8 cellular contexts compared by ENCODE assay signal in the genomic region with DNA sequence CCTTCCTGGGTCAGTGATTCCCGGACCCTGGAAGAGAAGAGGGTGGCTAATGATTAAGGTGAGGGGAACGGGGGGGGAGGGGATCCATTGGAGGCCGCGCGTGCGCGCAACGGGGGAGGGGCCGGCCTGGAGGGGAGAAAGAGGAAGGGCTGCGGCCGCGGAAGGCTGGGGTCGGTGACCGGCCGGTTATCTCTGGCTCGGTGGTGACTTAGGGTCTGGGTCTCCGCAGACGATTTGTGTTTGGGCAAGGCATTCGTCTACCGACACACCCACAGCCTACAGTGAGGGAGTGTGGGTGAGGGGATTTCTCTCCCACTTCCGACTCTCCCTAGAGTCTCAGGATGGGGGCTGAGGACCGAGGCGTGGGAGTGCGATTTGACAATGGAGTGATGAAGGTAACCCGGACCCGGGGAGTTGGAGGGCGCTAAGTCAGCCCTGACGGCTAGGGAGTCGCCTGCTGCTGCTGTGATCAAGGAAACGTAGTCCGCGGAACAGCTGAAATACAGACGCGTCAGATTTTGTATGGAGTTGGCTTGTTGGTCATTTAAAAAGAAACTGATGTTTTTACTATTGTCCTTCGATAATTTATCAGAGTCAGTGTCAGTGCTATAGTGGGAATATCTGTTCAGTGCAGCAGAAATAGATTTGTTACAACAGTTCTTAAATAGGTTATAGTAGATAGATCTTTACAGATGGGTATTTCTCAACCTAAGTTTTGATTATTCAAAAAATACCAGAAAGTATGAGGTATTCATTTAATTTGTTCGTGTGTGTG. TPM values are rescaled to one million over a fixed set of nuclear protein-coding genes. Genes with fewer than 3 reads are reported as not detected.
DNase-seq lines count a peak whose midpoint lies in the region; ATAC-seq and TF ChIP-seq lines count a peak whose summit lies in the region.

No MANE protein-coding gene starts in this region.

- no peaks in the 10 kb centered on the region for H3K9me3 Mint-ChIP-seq in activated CD8-positive, alpha-beta memory T cell treated with anti-CD3 and anti-CD28 coated beads, Interleukin-2, amount 10 ng/mL, durations not matched to agents 7 days and 5 days (ENCODE audit: low read depth)
- no peaks in the 10 kb centered on the region for H3K9me3 Mint-ChIP-seq in endothelial cell (ENCODE audit: unreplicated experiment)

- H3K36me3 ChIP-seq in mesodermal cell (ENCODE audit: control insufficient read depth, insufficient read depth, low read length), result peaks cover 33% of the 10 kb centered on the region

- no peak for TF ChIP-seq CTCF in endothelial cell (IDR thresholded peaks at IDR 0.05; ENCODE audit: unreplicated experiment)

- no peaks in the 10 kb centered on the region for H3K9me3 ChIP-seq in mesodermal cell (ENCODE audit: control insufficient read depth, low read length)

- peaks cover 30% of the 10 kb centered on the region for H3K36me3 Mint-ChIP-seq in activated CD8-positive, alpha-beta memory T cell treated with anti-CD3 and anti-CD28 coated beads, Interleukin-2, amount 10 ng/mL, durations not matched to agents 7 days and 5 days
- H3K36me3 Mint-ChIP-seq in endothelial cell (ENCODE audit: low read depth, unreplicated experiment), result peaks cover 6% of the 10 kb centered on the region

- H3K4me1 Mint-ChIP-seq in activated CD8-positive, alpha-beta memory T cell treated with anti-CD3 and anti-CD28 coated beads, Interleukin-2, amount 10 ng/mL, durations not matched to agents 7 days and 5 days, result peaks cover 41% of the 10 kb centered on the region
- peaks cover 28% of the 10 kb centered on the region for H3K4me1 Mint-ChIP-seq in endothelial cell (ENCODE audit: unreplicated experiment)

- CTCF ChIA-PET in activated CD8-positive, alpha-beta memory T cell treated with anti-CD3 and anti-CD28 coated beads, Interleukin-2, amount 10 ng/mL, durations not matched to agents 7 days and 5 days (lab: Charles Lee), result interaction anchor here (1.1 to 2.1 kb wide), 5 partner anchors 31 to 541 kb away, joined by 3 to 8 read pairs (median 4); no protein-coding TSS in a partner anchor

- DNase-seq in ACHN, result peak; percentile 58
- peak; percentile 53 for DNase-seq in NCI-H526 treated with DMSO at 0.1 percent for 48 hours (lab: John Stamatoyannopoulos, UW)
- DNase-seq in activated CD8-positive, alpha-beta memory T cell treated with anti-CD3 and anti-CD28 coated beads, Interleukin-2, amount 10 ng/mL, durations not matched to agents 7 days and 5 days, result peak; percentile 73
- peak; percentile 77 for DNase-seq in endothelial cell (ENCODE audit: low spot score)
- DNase-seq in stimulated activated CD8-positive, alpha-beta memory T cell treated with anti-CD3 and anti-CD28 coated beads, Interleukin-2, amount 100 ng/mL, for 1 hour (ENCODE audit: low read depth in 2 of 2), result peak; percentile 23 to 46

- H3K27me3 Mint-ChIP-seq in activated CD8-positive, alpha-beta memory T cell treated with anti-CD3 and anti-CD28 coated beads, Interleukin-2, amount 10 ng/mL, durations not matched to agents 7 days and 5 days, result peaks cover 4% of the 10 kb centered on the region
- H3K27me3 Mint-ChIP-seq in endothelial cell (ENCODE audit: unreplicated experiment), result peaks cover 8% of the 10 kb centered on the region

- ATAC-seq in GM18520 (IDR thresholded peaks at IDR 0.05; ENCODE audit: unreplicated experiment) (peak; percentile 23), HG03066 (IDR thresholded peaks at IDR 0.05; ENCODE audit: low read depth, unreplicated experiment) (peak; percentile 50)
- peak; percentile 58 for ATAC-seq in activated CD8-positive, alpha-beta memory T cell treated with anti-CD3 and anti-CD28 coated beads, Interleukin-2, amount 10 ng/mL, durations not matched to agents 7 days and 5 days

- peak overlapping the region; percentile 99 for H3K4me3 Mint-ChIP-seq in activated CD8-positive, alpha-beta memory T cell treated with anti-CD3 and anti-CD28 coated beads, Interleukin-2, amount 10 ng/mL, durations not matched to agents 7 days and 5 days
- peak overlapping the region; percentile 98 for H3K4me3 Mint-ChIP-seq in endothelial cell (ENCODE audit: unreplicated experiment)

- WGBS in mesodermal cell (ENCODE audit: insufficient coverage in 2 of 2), 2 experiments, result 0 to 3% methylated on average over 13 to 21 of the region's 36 CpGs

- in situ Hi-C loops in ACHN (cut with HindIII; ENCODE audit: low pct_ligation_motif_present, low pct_unique_long_range_greater_than_20kb, low sequenced_read_pairs), result no loop called here

- no peaks in the 10 kb centered on the region for H3K4me1 ChIP-seq in mesodermal cell (ENCODE audit: control insufficient read depth, insufficient read depth, low read length, poor library complexity, severe bottlenecking)

- peak overlapping the region; percentile 82 for H3K27ac ChIP-seq in mesodermal cell (ENCODE audit: low read depth, low read length, severe bottlenecking)

- peak overlapping the region; percentile 68 for H3K4me3 ChIP-seq in mesodermal cell (ENCODE audit: extremely low read depth, insufficient read depth, low read length, poor library complexity, severe bottlenecking)

- H3K27ac Mint-ChIP-seq in activated CD8-positive, alpha-beta memory T cell treated with anti-CD3 and anti-CD28 coated beads, Interleukin-2, amount 10 ng/mL, durations not matched to agents 7 days and 5 days, result peak overlapping the region; percentile 90
- H3K27ac Mint-ChIP-seq in endothelial cell (ENCODE audit: unreplicated experiment), result peak overlapping the region; percentile 95

RNA-seq across cellular contexts. Expression of a gene that starts 0.7 kb away (rescaled TPM):
- 10 to 100 TPM; 39.7 to 39.8 TPM for total RNA-seq in activated CD8-positive, alpha-beta memory T cell treated with anti-CD3 and anti-CD28 coated beads, Interleukin-2, amount 10 ng/mL, durations not matched to agents 7 days and 5 days
- 53.4 TPM for total RNA-seq in endothelial cell (ENCODE audit: unreplicated experiment)
- 24.4 TPM for polyA plus RNA-seq in mesodermal cell (2013, experiment 1 of 2)
- 23.6 TPM for polyA plus RNA-seq in mesodermal cell (2013, experiment 2 of 2)

RNA-seq across cellular contexts. Expression of a gene that starts 54.7 kb away (rescaled TPM):
- 100 to 1,000 TPM; 128 to 132 TPM for total RNA-seq in activated CD8-positive, alpha-beta memory T cell treated with anti-CD3 and anti-CD28 coated beads, Interleukin-2, amount 10 ng/mL, durations not matched to agents 7 days and 5 days
- 71.9 TPM for total RNA-seq in endothelial cell (ENCODE audit: unreplicated experiment)
- polyA plus RNA-seq in mesodermal cell (2013, experiment 1 of 2), result 65.9 TPM
- polyA plus RNA-seq in mesodermal cell (2013, experiment 2 of 2), result 61.1 TPM

Comparison
In these comparisons a context has a peak if more than half of its experiments do, and no peak if none do; other contexts are left out.
1. Peak in every context shown above with its lines: DNase-seq, ATAC-seq, H3K4me3 ChIP-seq and H3K27ac ChIP-seq.